ENCODE assay signal across 1 cellular context in genomic region chr19:40365613-40366401, GRCh38.
TF ChIP-seq lines count a peak whose summit lies in the region.

No MANE protein-coding gene starts in this region.

TF ChIP-seq in SK-N-SH treated with all-trans-retinoic acid at 6 μM for 48 hours, 23 proteins besides CTCF, POLR2A, EP300 and RAD21 (continued from another document):
- TF ChIP-seq POU6F1 (CRISPR knock-in tag; IDR thresholded peaks at IDR 0.05; ENCODE audit: borderline replicate concordance, low read depth): no peak
- no peak for TF ChIP-seq ZNF70 (CRISPR knock-in tag; IDR thresholded peaks at IDR 0.05)
- no peak for TF ChIP-seq ESRRG (CRISPR knock-in tag; IDR thresholded peaks at IDR 0.05)
- TF ChIP-seq CSRNP3 (CRISPR knock-in tag; IDR thresholded peaks at IDR 0.05): no peak
- TF ChIP-seq ZNF8 (CRISPR knock-in tag; IDR thresholded peaks at IDR 0.05): no peak
- TF ChIP-seq ISL1 (CRISPR knock-in tag; IDR thresholded peaks at IDR 0.05): no peak
